In the genomic region with DNA sequence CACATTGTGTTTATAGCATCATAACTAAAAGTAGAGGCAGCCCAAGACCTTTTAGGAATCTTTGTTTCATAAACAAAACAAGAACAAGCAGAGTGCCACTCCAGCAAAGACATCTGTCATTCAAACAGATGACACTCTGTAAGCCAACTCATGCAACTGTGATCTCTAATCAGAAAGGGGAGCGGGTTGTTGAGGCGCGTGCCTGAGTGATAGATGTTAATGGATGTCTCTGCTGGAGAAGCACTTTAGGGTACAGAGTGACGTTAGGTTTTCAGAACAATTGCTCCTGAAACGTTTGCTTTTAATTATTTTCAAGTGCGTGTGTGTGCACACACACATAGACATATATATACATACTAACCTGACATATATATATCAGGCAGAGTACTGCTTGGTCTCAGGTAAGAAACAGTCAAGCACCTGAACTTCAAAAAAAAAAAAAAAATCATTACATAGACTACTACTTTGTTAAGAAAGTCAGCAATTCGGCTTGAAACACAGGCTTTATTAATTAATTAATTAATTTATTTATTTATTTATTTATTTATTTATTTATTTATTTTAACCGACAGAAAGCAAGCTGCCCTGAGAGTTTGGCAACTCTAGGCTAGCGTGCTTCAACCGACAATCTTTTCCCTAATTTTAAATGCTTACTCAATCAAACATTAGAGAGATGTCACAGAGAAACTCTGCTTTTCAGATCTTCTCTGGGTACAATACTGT, we compare ENCODE assay signal across 18 cellular contexts.
A peak's percentile ranks its signal among the peaks of the same experiment; 100 is the strongest.
DNase-seq lines count a peak whose midpoint lies in the region; ATAC-seq and TF ChIP-seq lines count a peak whose summit lies in the region.
"Had no signal": no experiment of that assay in that cellular context is flagged by ENCODE, and none has a peak within 500 bp of the region (broad histone marks: within the 10 kb centered on the region; RNA-seq: fewer than 3 reads in every experiment).

No MANE protein-coding gene starts in this region.

- no peaks in the 10 kb centered on the region for H3K9me3 ChIP-seq in right cardiac atrium (ENCODE audit: control insufficient read depth, low read length)

- H3K27ac ChIP-seq in right cardiac atrium (ENCODE audit: low read length) (no peak overlapping the region), dorsolateral prefrontal cortex (peak overlapping the region in 42 of 59 donors; percentile 8 to 85 (median 61))

- TF ChIP-seq CTCF in dorsolateral prefrontal cortex (IDR thresholded peaks at IDR 0.05 in 54 of 56, conservative IDR thresholded peaks at IDR 0.05 in 2 of 56; ENCODE audit: low read depth in 1 of 56, partially characterized antibody in 56 of 56) = no peak
- no peak for TF ChIP-seq CTCF in CD14-positive monocyte (IDR thresholded peaks at IDR 0.05)

- H3K4me1 Mint-ChIP-seq in CD14-positive monocyte = peaks cover 3% of the 10 kb centered on the region

- intact Hi-C loops in right cardiac atrium (cut with DNase I) = no loop called here
- intact Hi-C loops in Right ventricle myocardium inferior (cut with DNase I) = no loop called here
- intact Hi-C loops in dorsolateral prefrontal cortex (cut with DNase I) = loop anchor here in 1 of 2 donors (10.0 kb wide), 1 partner anchor 112 kb away; the partner anchor contains the start of gene POU6F2
- intact Hi-C loops in CD14-positive monocyte (cut with micrococcal nuclease) = no loop called here

- H3K27ac Mint-ChIP-seq in CD14-positive monocyte = no peak overlapping the region
- H3K27ac Mint-ChIP-seq: B cell; CD4-positive, alpha-beta T cell; T-helper 2 cell treated with Interferon-gamma antibody and Interleukin-4, amounts not matched to agents 5 μg/mL and 100 μg/mL, for 36 hours had no signal

- no peak for DNase-seq in right cardiac atrium
- no peak for DNase-seq in Right ventricle myocardium inferior (ENCODE audit: missing footprints)
- peak; percentile 38 for DNase-seq in NCI-H146 (lab: John Stamatoyannopoulos, UW)
- no peak for DNase-seq in dorsolateral prefrontal cortex
- no peak for DNase-seq in cerebellar cortex (ENCODE audit: low spot score)
- no peak for DNase-seq in CD14-positive monocyte (ENCODE audit: low spot score)
- DNase-seq in NCI-H1694 treated with DMSO at 0.1 percent for 48 hours (lab: John Stamatoyannopoulos, UW) = no peak
- DNase-seq: CD4-positive, alpha-beta T cell; GDM1; NCI-H1048; NCI-H446; NCI-H69 had no signal

- no peak overlapping the region for H3K4me3 Mint-ChIP-seq in CD14-positive monocyte
- H3K4me3 Mint-ChIP-seq: B cell; CD4-positive, alpha-beta T cell; T-helper 2 cell treated with Interferon-gamma antibody and Interleukin-4, amounts not matched to agents 5 μg/mL and 100 μg/mL, for 36 hours had no signal

- H3K36me3 Mint-ChIP-seq in CD14-positive monocyte = no peaks in the 10 kb centered on the region

- H3K4me1 ChIP-seq in right cardiac atrium (ENCODE audit: control insufficient read depth, insufficient read depth, low read length) = peaks cover 1% of the 10 kb centered on the region

- no peaks in the 10 kb centered on the region for H3K27me3 ChIP-seq in right cardiac atrium (ENCODE audit: control insufficient read depth, insufficient read depth)
- H3K27me3 ChIP-seq in dorsolateral prefrontal cortex = peaks cover 0 to 27% (median 0%) of the 10 kb centered on the region in 45 donors

- peaks cover 0 to 3% (median 0%) of the 10 kb centered on the region in 7 donors for H3K9me3 Mint-ChIP-seq in CD14-positive monocyte
- H3K9me3 Mint-ChIP-seq: CD4-positive, alpha-beta T cell; T-helper 2 cell treated with Interferon-gamma antibody and Interleukin-4, amounts not matched to agents 5 μg/mL and 100 μg/mL, for 36 hours had no signal

- 66% methylated on average over 10 of the region's 10 CpGs for WGBS in right cardiac atrium

- ATAC-seq in right cardiac atrium = no peak
- ATAC-seq in Right ventricle myocardium inferior = no peak
- ATAC-seq: GM12878, HCT116, HepG2, Panc1 had no signal

- H3K4me3 ChIP-seq in right cardiac atrium (ENCODE audit: low read length) = peak overlapping the region; percentile 63
- peak overlapping the region in 50 of 59 donors; percentile 0 to 63 (median 48) for H3K4me3 ChIP-seq in dorsolateral prefrontal cortex
- H3K4me3 ChIP-seq: GM12878 had no signal

- H3K27me3 Mint-ChIP-seq in CD14-positive monocyte (ENCODE audit: low read depth in 3 of 3) = peaks cover 16 to 17% (median 16%) of the 10 kb centered on the region in 3 donors
